Comparison of ENCODE assay signal across 8 cellular contexts in genomic region chr1:86705633-86705985, GRCh38. TPM values are rescaled to one million over a fixed set of nuclear protein-coding genes. Genes with fewer than 3 reads are reported as not detected.
DNase-seq lines count a peak whose midpoint lies in the region; ATAC-seq, FAIRE-seq and TF ChIP-seq lines count a peak whose summit lies in the region.

No MANE protein-coding gene starts in this region.

- intact Hi-C loops in A673 (cut with micrococcal nuclease; ENCODE audit: unreplicated experiment) = loop anchor here (2.0 to 10.0 kb wide), 2 partner anchors 321 to 379 kb away; no protein-coding TSS in a partner anchor
- intact Hi-C loops in IMR-90 (cut with micrococcal nuclease) = loop anchor here (2.0 to 5.0 kb wide), 3 partner anchors 259 to 379 kb away; partner anchors contain the start of gene ODF2L

- peak overlapping the region; percentile 86 for H3K27ac ChIP-seq in A673 (ENCODE audit: low read depth, low read length, poor library complexity, severe bottlenecking)
- peak overlapping the region; percentile 90 for H3K27ac ChIP-seq in IMR-90 (ENCODE audit: insufficient read depth, low read length)
- peak overlapping the region; percentile 98 for H3K27ac ChIP-seq in caudate nucleus (ENCODE audit: low read depth, low read length)
- peak overlapping the region; percentile 97 to 99 for H3K27ac ChIP-seq in mucosa of rectum (ENCODE audit: low read depth in 2 of 2, low read length in 2 of 2)

- H3K9me1 ChIP-seq in IMR-90 (ENCODE audit: insufficient read depth, low read length) = no peaks in the 10 kb centered on the region; the same call in 1 of the 2 replicates

- H3K27me3 ChIP-seq in A673 (replicated peaks; ENCODE audit: insufficient read depth, low read depth, low read length, poor library complexity) (no peaks in the 10 kb centered on the region), IMR-90 (ENCODE audit: control insufficient read depth, insufficient read depth, low read length) (no peaks in the 10 kb centered on the region), mucosa of rectum (ENCODE audit: control insufficient read depth in 2 of 2, insufficient read depth in 2 of 2, low read length in 2 of 2) (no peaks in the 10 kb centered on the region)

- 0 out of 2 replicates have a peak overlapping the region, but pooled peaks have one; percentile 64 for H4K91ac ChIP-seq in IMR-90 (ENCODE audit: insufficient read depth, low read depth, low read length)

- H3K36me3 ChIP-seq in A673 (ENCODE audit: insufficient read depth, low read length, poor library complexity, severe bottlenecking) = no peaks in the 10 kb centered on the region
- H3K36me3 ChIP-seq in IMR-90 (ENCODE audit: control insufficient read depth, insufficient read depth, low read length) = peaks cover 1% of the 10 kb centered on the region
- no peaks in the 10 kb centered on the region for H3K36me3 ChIP-seq in mucosa of rectum (ENCODE audit: control insufficient read depth in 2 of 2, insufficient read depth in 2 of 2, low read length in 2 of 2)

- H2AFZ ChIP-seq in IMR-90 (replicated peaks; ENCODE audit: low read length, poor library complexity) = peak overlapping the region; percentile 96

- CTCF ChIA-PET in A673 (lab: Charles Lee) = interaction anchor here (1.2 to 2.0 kb wide), 2 partner anchors 36 to 37 kb away, joined by 3 to 6 read pairs; no protein-coding TSS in a partner anchor
- CTCF ChIA-PET in IMR-90 (lab: Yijun Ruan, JAX) = interaction anchor here (1.6 kb wide), 1 partner anchor 11 kb away, joined by 5 read pairs; no protein-coding TSS in a partner anchor

- peak overlapping the region; percentile 54; the same call in 1 of the 2 replicates for H2AK5ac ChIP-seq in IMR-90 (ENCODE audit: low read depth, low read length)

- peaks cover 0 to 19% of the 10 kb centered on the region in 2 experiments; a peak in 2 of 4 replicates for H3K79me1 ChIP-seq in IMR-90 (ENCODE audit: low read depth in 1 of 2, low read length in 2 of 2)

- H3K56ac ChIP-seq in IMR-90 (ENCODE audit: extremely low read depth, insufficient read depth, low read length) = peak overlapping the region; percentile 84

- peak overlapping the region; percentile 98 for H3K4me3 ChIP-seq in A673 (ENCODE audit: low read depth, low read length, poor library complexity, severe bottlenecking)
- peak overlapping the region; percentile 64 for H3K4me3 ChIP-seq in IMR-90 (ENCODE audit: insufficient read depth, low read depth, low read length)
- peak overlapping the region; percentile 90 to 94 for H3K4me3 ChIP-seq in mucosa of rectum (ENCODE audit: low read length in 2 of 2)

- H2BK5ac ChIP-seq in IMR-90 (ENCODE audit: low read depth, low read length, poor library complexity, severe bottlenecking) = peak overlapping the region; percentile 87

- TF ChIP-seq CTCF in A673 (conservative IDR thresholded peaks at IDR 0.05; ENCODE audit: low read depth, low read length) (no peak), IMR-90 (conservative IDR thresholded peaks at IDR 0.05; ENCODE audit: low read depth, low read length) (no peak)

- FAIRE-seq in frontal cortex (lab: Jason Lieb, UNC) = no peak

- H3K4me1 ChIP-seq in A673 (ENCODE audit: insufficient read depth, low read length, poor library complexity, severe bottlenecking) (peaks cover 14% of the 10 kb centered on the region), IMR-90 (ENCODE audit: control insufficient read depth, insufficient read depth, low read length) (no peaks in the 10 kb centered on the region; the same call in 1 of the 2 replicates), mucosa of rectum (ENCODE audit: control insufficient read depth in 2 of 2, insufficient read depth in 2 of 2, low read length in 2 of 2) (peaks cover 14 to 21% of the 10 kb centered on the region in 2 donors)

- H3K9ac ChIP-seq in IMR-90 (ENCODE audit: low read depth, low read length) (peak overlapping the region; percentile 96), mucosa of rectum (ENCODE audit: low read depth in 1 of 2, low read length in 2 of 2) (peak overlapping the region; percentile 82 to 93)

- ATAC-seq in IMR-90 (ENCODE audit: low read depth) (no peak), GM18517 (IDR thresholded peaks at IDR 0.05; ENCODE audit: unreplicated experiment) (no peak), HG02588 (IDR thresholded peaks at IDR 0.05; ENCODE audit: unreplicated experiment) (no peak)

- H4K20me1 ChIP-seq in IMR-90 (ENCODE audit: insufficient read depth, low read length) = peaks cover 49% of the 10 kb centered on the region

- TSS peak; percentile 47 for BruUV-seq in A673 (replicated peaks; lab: Mats Ljungman, UMichigan)
- BruUV-seq in IMR-90 (replicated peaks; lab: Mats Ljungman, UMichigan) = TSS peak; percentile 30

- H2AK9ac ChIP-seq in IMR-90 (replicated peaks; ENCODE audit: low read depth, low read length, poor library complexity) = peak overlapping the region; percentile 98

- H2BK20ac ChIP-seq in IMR-90 (ENCODE audit: low read depth, low read length) = no peak overlapping the region

- H3K4ac ChIP-seq in IMR-90 (ENCODE audit: low read depth, low read length) = peak overlapping the region; percentile 79

- peak overlapping the region; percentile 58; the same call in 1 of the 2 replicates for H4K5ac ChIP-seq in IMR-90 (ENCODE audit: low read depth, low read length)

- no peak overlapping the region for H2BK15ac ChIP-seq in IMR-90 (ENCODE audit: low read depth, low read length)

- peak overlapping the region; percentile 51 for H3K23ac ChIP-seq in IMR-90 (ENCODE audit: low read depth, low read length)

- DNase-seq in A673 (ENCODE audit: low spot score) = no peak
- no peak for DNase-seq in IMR-90
- DNase-seq in caudate nucleus (lab: John Stamatoyannopoulos, UW) = no peak
- no peak for DNase-seq in amygdala (lab: John Stamatoyannopoulos, UW)
- DNase-seq in frontal cortex (ENCODE audit: low spot score in 2 of 2) = no peak

- POLR2A ChIA-PET in A673 (lab: Charles Lee; ENCODE audit: low non-redundant PET) = no interaction called here
- POLR2A ChIA-PET in IMR-90 (lab: Charles Lee; ENCODE audit: unreplicated experiment) = no interaction called here

- no peak for TF ChIP-seq RAD21 in IMR-90 (IDR thresholded peaks at IDR 0.05; ENCODE audit: low read length)

- H2BK120ac ChIP-seq in IMR-90 (ENCODE audit: low read depth, low read length) = no peak overlapping the region

- H3K9me3 ChIP-seq in A673 (ENCODE audit: low read depth, low read length, poor library complexity, severe bottlenecking) = no peaks in the 10 kb centered on the region
- H3K9me3 ChIP-seq in IMR-90 (ENCODE audit: control insufficient read depth, insufficient read depth, low read length) = no peaks in the 10 kb centered on the region
- no peaks in the 10 kb centered on the region for H3K9me3 ChIP-seq in mucosa of rectum (ENCODE audit: control insufficient read depth in 2 of 2, low read length in 2 of 2)

- H3K4me2 ChIP-seq in IMR-90 (ENCODE audit: low read depth, low read length) = peak overlapping the region; percentile 100

- dilution Hi-C loops in IMR-90 (cut with HindIII; ENCODE audit: low sequenced_read_pairs, unreplicated experiment) = no loop called here

- H3K14ac ChIP-seq in IMR-90 (replicated peaks; ENCODE audit: low read depth, low read length) = peak overlapping the region; percentile 92

- H4K8ac ChIP-seq in IMR-90 (ENCODE audit: low read depth in 2 of 2, low read length in 2 of 2) = peak overlapping the region; percentile 35 to 91; a peak in 2 of 4 replicates

- in situ Hi-C loops in IMR-90 (cut with MboI; ENCODE audit: low sequenced_read_pairs) = loop anchor here (25.0 kb wide), 1 partner anchor 993 kb away; the partner anchor contains the start of gene ZNHIT6

- no peak for TF ChIP-seq POLR2A in IMR-90 (IDR thresholded peaks at IDR 0.05; ENCODE audit: low read depth, low read length)

- H3K18ac ChIP-seq in IMR-90 (ENCODE audit: low read depth, low read length) = peak overlapping the region; percentile 22

- no CpG with 5 or more reads among the region's 4 CpGs for WGBS in IMR-90 (ENCODE audit: extremely low coverage in 2 of 2, insufficient read length in 1 of 2), 2 experiments

TF ChIP-seq in IMR-90, 13 proteins besides CTCF, POLR2A, EP300 and RAD21:
- no peak for TF ChIP-seq MXI1 (IDR thresholded peaks at IDR 0.05; ENCODE audit: borderline replicate concordance, low read depth, low read length)
- no peak for TF ChIP-seq MAFK (IDR thresholded peaks at IDR 0.05; ENCODE audit: low read depth, low read length)
- TF ChIP-seq CHD1 (IDR thresholded peaks at IDR 0.05; ENCODE audit: low read depth, low read length) = no peak
- no peak for TF ChIP-seq NFE2L2 (IDR thresholded peaks at IDR 0.05; ENCODE audit: low read depth, low read length)
- TF ChIP-seq ELK1 (IDR thresholded peaks at IDR 0.05; ENCODE audit: borderline replicate concordance, low read depth, low read length) = no peak
- TF ChIP-seq RCOR1 (IDR thresholded peaks at IDR 0.05; ENCODE audit: insufficient replicate concordance, low read length) = no peak
- no peak for TF ChIP-seq SMC3 (IDR thresholded peaks at IDR 0.05; ENCODE audit: low read depth, low read length)
- TF ChIP-seq FOS (IDR thresholded peaks at IDR 0.05; ENCODE audit: low read depth, low read length) = no peak
- TF ChIP-seq RFX5 (IDR thresholded peaks at IDR 0.05; ENCODE audit: low read depth, low read length) = no peak

RNA-seq across cellular contexts. Expression of gene SH3GLB1, which starts 1.2 kb away (rescaled TPM):
- 43.4 and 45.9 TPM in 2 replicates for total RNA-seq in A673 (2021)
- total RNA-seq in IMR-90 (2012; rRNA removed) = 22.2 and 30.3 TPM in 2 replicates
- 25.1 and 36.5 TPM in 2 replicates for polyA plus RNA-seq in IMR-90 (2012; rRNA removed)
- polyA plus RNA-seq in IMR-90 (2012; cell fraction: cytosol; rRNA removed) = 5.0 and 6.2 TPM in 2 replicates
- 3.9 and 33.3 TPM in 2 replicates for polyA plus RNA-seq in IMR-90 (2012; cell fraction: nucleus; rRNA removed; ENCODE audit: low replicate concordance)
- 120 TPM for total RNA-seq in frontal cortex
